ENCODE assay signal across 25 cellular contexts in the genomic region with DNA sequence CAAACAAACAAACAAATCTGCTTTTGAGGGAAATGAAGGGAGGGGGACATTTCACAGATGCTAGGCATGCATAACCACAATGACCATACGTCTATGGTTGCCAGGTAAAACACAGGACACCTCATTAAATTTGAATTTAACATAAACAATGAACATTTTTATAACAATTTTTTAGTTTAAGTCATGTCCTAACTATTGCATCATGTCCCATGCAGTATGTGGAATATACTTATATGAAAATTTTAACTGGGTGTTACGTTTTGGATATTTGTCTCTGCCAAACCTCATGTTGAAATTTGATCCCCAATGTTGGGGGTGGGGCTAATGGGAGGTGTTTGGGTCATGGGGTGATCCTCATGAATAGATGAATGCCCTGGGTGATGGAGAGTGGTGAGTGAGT. TPM values are rescaled to one million over a fixed set of nuclear protein-coding genes. Genes with fewer than 3 reads are reported as not detected.
DNase-seq lines count a peak whose midpoint lies in the region; ATAC-seq, FAIRE-seq and TF ChIP-seq lines count a peak whose summit lies in the region.
"Had no signal": no experiment of that assay in that cellular context is flagged by ENCODE, and none has a peak within 500 bp of the region (broad histone marks: within the 10 kb centered on the region; RNA-seq: fewer than 3 reads in every experiment).

No MANE protein-coding gene starts in this region.

- H3K9me3 ChIP-seq in IMR-90 (ENCODE audit: control insufficient read depth, insufficient read depth, low read length) (no peaks in the 10 kb centered on the region), H1 (ENCODE audit: insufficient read depth in 2 of 2, low read depth in 1 of 2, low read length in 1 of 2) (no peaks in the 10 kb centered on the region)
- H3K9me3 ChIP-seq: BLaER1 had no signal

- no peak for TF ChIP-seq RAD21 in IMR-90 (IDR thresholded peaks at IDR 0.05; ENCODE audit: low read length)
- no peak for TF ChIP-seq RAD21 in H1 (IDR thresholded peaks at IDR 0.05 in 1 of 2, conservative IDR thresholded peaks at IDR 0.05 in 1 of 2; ENCODE audit: low read depth in 2 of 2, low read length in 2 of 2)

- H3K4me3 ChIP-seq in IMR-90 (ENCODE audit: insufficient read depth, low read depth, low read length) = no peak overlapping the region
- H3K4me3 ChIP-seq in H1 (ENCODE audit: extremely low read depth in 1 of 4, insufficient read depth in 2 of 4, low read depth in 3 of 4, low read length in 4 of 4) = no peak overlapping the region
- H3K4me3 ChIP-seq: BLaER1, SK-N-MC had no signal

- CTCF ChIA-PET in IMR-90 (lab: Yijun Ruan, JAX) = no interaction called here
- CTCF ChIA-PET in H1 (lab: Charles Lee; ENCODE audit: partially characterized antibody) = interaction anchor here (1.2 kb wide), 1 partner anchor 10 kb away, joined by 4 read pairs; no protein-coding TSS in a partner anchor

- dilution Hi-C loops in IMR-90 (cut with HindIII; ENCODE audit: low sequenced_read_pairs, unreplicated experiment) = no loop called here

- DNase-seq in EH (ENCODE audit: low read depth) = peak; percentile 37
- no peak for DNase-seq in IMR-90
- no peak for DNase-seq in H1 (ENCODE audit: low read depth in 1 of 2, low spot score in 2 of 2)
- DNase-seq in iris pigment epithelial cell (ENCODE audit: low read depth) = peak; percentile 12
- DNase-seq in nucleus accumbens (lab: John Stamatoyannopoulos, UW) = no peak
- no peak for DNase-seq in GOT3 (lab: John Stamatoyannopoulos, UW)
- DNase-seq: CD4-positive, alpha-beta T cell; COR-L47; GF-D8; H9; KG1; NCI-H1048; NCI-H1417; NCI-H1694; NCI-H2081; NCI-H524; NCI-H774; SIG-M5 had no signal

- intact Hi-C loops in IMR-90 (cut with micrococcal nuclease) = no loop called here

- FAIRE-seq in H1 (lab: Jason Lieb, UNC) = no peak
- FAIRE-seq: A204.1, GM12891, HTR-8/SVneo, RCC 7860 had no signal

- no peak overlapping the region for H3K4ac ChIP-seq in IMR-90 (ENCODE audit: low read depth, low read length)
- H3K4ac ChIP-seq in H1 (replicated peaks; ENCODE audit: insufficient read length, low read depth, low read length) = no peak overlapping the region

- no peak overlapping the region for H3K4me2 ChIP-seq in IMR-90 (ENCODE audit: low read depth, low read length)
- no peak overlapping the region for H3K4me2 ChIP-seq in H1 (ENCODE audit: insufficient read depth in 1 of 2, low read depth in 2 of 2, low read length in 2 of 2)
- H3K4me2 ChIP-seq: BLaER1 had no signal

- no TSS peak for BruUV-seq in IMR-90 (replicated peaks; lab: Mats Ljungman, UMichigan)

- no peak overlapping the region for H2AFZ ChIP-seq in IMR-90 (replicated peaks; ENCODE audit: low read length, poor library complexity)
- no peak overlapping the region for H2AFZ ChIP-seq in H1 (ENCODE audit: low read length)

- H3K27me3 ChIP-seq in IMR-90 (ENCODE audit: control insufficient read depth, insufficient read depth, low read length) = peaks cover 13% of the 10 kb centered on the region
- H3K27me3 ChIP-seq in H1 (replicated peaks in 1 of 4; ENCODE audit: control insufficient read depth in 3 of 4, extremely low read depth in 1 of 4, insufficient read depth in 3 of 4, low read length in 3 of 4) = no peaks in the 10 kb centered on the region
- H3K27me3 ChIP-seq: BLaER1 had no signal

- H3K4me1 ChIP-seq in IMR-90 (ENCODE audit: control insufficient read depth, insufficient read depth, low read length) = no peaks in the 10 kb centered on the region
- peaks cover 0 to 11% (median 3%) of the 10 kb centered on the region in 4 experiments; a peak in 5 of 7 replicates for H3K4me1 ChIP-seq in H1 (replicated peaks in 1 of 4; ENCODE audit: control insufficient read depth in 3 of 4, insufficient read depth in 4 of 4, low read length in 3 of 4)
- H3K4me1 ChIP-seq: BLaER1 had no signal

- H3K9me1 ChIP-seq in IMR-90 (ENCODE audit: insufficient read depth, low read length) = no peaks in the 10 kb centered on the region

- H2BK120ac ChIP-seq in IMR-90 (ENCODE audit: low read depth, low read length) (no peak overlapping the region), H1 (replicated peaks; ENCODE audit: low read depth, low read length) (no peak overlapping the region)

- H4K20me1 ChIP-seq in IMR-90 (ENCODE audit: insufficient read depth, low read length) (no peaks in the 10 kb centered on the region), H1 (replicated peaks in 1 of 2; ENCODE audit: control insufficient read depth in 1 of 2, insufficient read depth in 2 of 2, low read length in 2 of 2) (no peaks in the 10 kb centered on the region)
- H4K20me1 ChIP-seq: BLaER1 had no signal

- no peaks in the 10 kb centered on the region for H3K36me3 ChIP-seq in IMR-90 (ENCODE audit: control insufficient read depth, insufficient read depth, low read length)
- no peaks in the 10 kb centered on the region for H3K36me3 ChIP-seq in H1 (ENCODE audit: control insufficient read depth in 2 of 4, insufficient read depth in 4 of 4, low read length in 3 of 4)
- H3K36me3 ChIP-seq: BLaER1 had no signal

- H4K5ac ChIP-seq in IMR-90 (ENCODE audit: low read depth, low read length) (no peak overlapping the region), H1 (ENCODE audit: insufficient read length, low read depth, low read length) (peak overlapping the region; percentile 36)

- H3K18ac ChIP-seq in IMR-90 (ENCODE audit: low read depth, low read length) (no peak overlapping the region), H1 (ENCODE audit: extremely low read depth, low read length) (peak overlapping the region; percentile 51; the same call in 1 of the 2 replicates)

- H3K9ac ChIP-seq in IMR-90 (ENCODE audit: low read depth, low read length) (no peak overlapping the region), H1 (replicated peaks in 1 of 4; ENCODE audit: extremely low read depth in 1 of 4, low read depth in 3 of 4, low read length in 3 of 4) (no peak overlapping the region)
- H3K9ac ChIP-seq: BLaER1 had no signal

- no peak overlapping the region for H2BK12ac ChIP-seq in H1 (ENCODE audit: low read depth, low read length)

- in situ Hi-C loops in IMR-90 (cut with MboI; ENCODE audit: low sequenced_read_pairs) = no loop called here

- TF ChIP-seq POLR2A in IMR-90 (IDR thresholded peaks at IDR 0.05; ENCODE audit: low read depth, low read length) (no peak), H1 (IDR thresholded peaks at IDR 0.05; ENCODE audit: control extremely low read depth in 1 of 2, low read depth in 2 of 2, low read length in 2 of 2) (no peak)

- H3K79me2 ChIP-seq in H1 (ENCODE audit: control insufficient read depth in 1 of 2, insufficient read depth in 2 of 2, low read length in 2 of 2) = no peaks in the 10 kb centered on the region

- POLR2A ChIA-PET in IMR-90 (lab: Charles Lee; ENCODE audit: unreplicated experiment) (no interaction called here), H1 (lab: Charles Lee; ENCODE audit: partially characterized antibody) (no interaction called here)

- H3K23ac ChIP-seq in IMR-90 (ENCODE audit: low read depth, low read length) = no peak overlapping the region
- no peak overlapping the region for H3K23ac ChIP-seq in H1 (ENCODE audit: insufficient read length)

- no peak overlapping the region for H2AK9ac ChIP-seq in IMR-90 (replicated peaks; ENCODE audit: low read depth, low read length, poor library complexity)

- no peak overlapping the region for H4K8ac ChIP-seq in IMR-90 (ENCODE audit: low read depth in 2 of 2, low read length in 2 of 2)
- H4K8ac ChIP-seq in H1 (ENCODE audit: extremely low read depth, insufficient read depth, low read length) = no peak overlapping the region

- TF ChIP-seq EP300 in H1 (IDR thresholded peaks at IDR 0.05; ENCODE audit: borderline replicate concordance in 1 of 2, low read depth in 2 of 2, low read length in 2 of 2) = no peak

- H2BK15ac ChIP-seq in IMR-90 (ENCODE audit: low read depth, low read length) (no peak overlapping the region), H1 (ENCODE audit: low read length) (no peak overlapping the region)

- H3K23me2 ChIP-seq in H1 (ENCODE audit: low read depth, low read length) = no peaks in the 10 kb centered on the region

- no peak overlapping the region for H2BK20ac ChIP-seq in IMR-90 (ENCODE audit: low read depth, low read length)
- no peak overlapping the region for H2BK20ac ChIP-seq in H1 (ENCODE audit: low read length)

- TF ChIP-seq CTCF in IMR-90 (conservative IDR thresholded peaks at IDR 0.05; ENCODE audit: low read depth, low read length) (no peak), H1 (IDR thresholded peaks at IDR 0.05; ENCODE audit: control extremely low read depth in 1 of 3, insufficient read depth in 1 of 3, low read depth in 1 of 3, low read length in 3 of 3) (no peak)

- H3K79me1 ChIP-seq in IMR-90 (ENCODE audit: low read depth in 1 of 2, low read length in 2 of 2) (no peaks in the 10 kb centered on the region), H1 (ENCODE audit: low read depth, low read length) (no peaks in the 10 kb centered on the region)

- no CpG with 5 or more reads among the region's 2 CpGs for WGBS in IMR-90 (ENCODE audit: extremely low coverage in 2 of 2, insufficient read length in 1 of 2), 2 experiments
- 77% methylated on average over 2 of the region's 2 CpGs; no CpG with 5 or more reads in 1 of the 2 experiments for WGBS in H1 (ENCODE audit: extremely low coverage in 1 of 2, insufficient coverage in 1 of 2, insufficient read length in 1 of 2, insufficient replicate concordance in 2 of 2, low coverage in 1 of 2, low lambda C conversion rate in 2 of 2, missing lambda C conversion rate in 1 of 2), 2 experiments

- H3K27ac ChIP-seq in IMR-90 (ENCODE audit: insufficient read depth, low read length) = no peak overlapping the region
- H3K27ac ChIP-seq in H1 (ENCODE audit: low read depth, low read length) = no peak overlapping the region
- H3K27ac ChIP-seq: BLaER1, SK-N-MC had no signal

- no peak overlapping the region for H2AK5ac ChIP-seq in IMR-90 (ENCODE audit: low read depth, low read length)
- no peak overlapping the region for H2AK5ac ChIP-seq in H1 (ENCODE audit: low read depth, low read length)

- ATAC-seq in IMR-90 (ENCODE audit: low read depth) = no peak
- no peak for ATAC-seq in GM18870 (IDR thresholded peaks at IDR 0.05; ENCODE audit: unreplicated experiment)

- H3K14ac ChIP-seq in IMR-90 (replicated peaks; ENCODE audit: low read depth, low read length) (no peak overlapping the region), H1 (ENCODE audit: insufficient read length) (no peak overlapping the region)

- no peak overlapping the region for H4K91ac ChIP-seq in IMR-90 (ENCODE audit: insufficient read depth, low read depth, low read length)
- H4K91ac ChIP-seq in H1 (replicated peaks; ENCODE audit: insufficient read length, low read length) = no peak overlapping the region

- no peak overlapping the region for H3K56ac ChIP-seq in IMR-90 (ENCODE audit: extremely low read depth, insufficient read depth, low read length)
- H3K56ac ChIP-seq in H1 (replicated peaks; ENCODE audit: insufficient read length, low read depth, low read length) = no peak overlapping the region

- H2BK5ac ChIP-seq in IMR-90 (ENCODE audit: low read depth, low read length, poor library complexity, severe bottlenecking) (no peak overlapping the region), H1 (ENCODE audit: low read depth, low read length) (0 out of 2 replicates have a peak overlapping the region, but pooled peaks have one; percentile 15)

RNA-seq across cellular contexts. Expression of gene ZBTB18, which starts 31.0 kb away (rescaled TPM):
- 14.7 and 16.0 TPM in 2 replicates for total RNA-seq in IMR-90 (2012; rRNA removed)
- polyA plus RNA-seq in IMR-90 (2012; rRNA removed) = 10.0 and 10.3 TPM in 2 replicates
- polyA plus RNA-seq in IMR-90 (2012; cell fraction: cytosol; rRNA removed) = 5.8 and 6.4 TPM in 2 replicates
- 15.5 and 19.3 TPM in 2 replicates for polyA plus RNA-seq in IMR-90 (2012; cell fraction: nucleus; rRNA removed; ENCODE audit: low replicate concordance)
- 14.0 and 14.4 TPM in 2 replicates for total RNA-seq in H1 (2021; fragmentation: NEBNext Ultra II Directional; extraction: Animal tissue kit (Norgen Biotek cat#: 25700))
- 8.2 and 8.5 TPM in 2 replicates for polyA plus RNA-seq in H1 (2011; rRNA removed)
- 8.6 TPM for polyA plus RNA-seq in H1 (2011; cell fraction: cytosol; rRNA removed)
- 17.3 TPM for polyA plus RNA-seq in H1 (2011; cell fraction: nucleus; rRNA removed)
- polyA plus RNA-seq in H1 (2012, experiment 1 of 2) = 7.3 to 9.6 TPM (median 8.3 TPM) in 4 replicates
- 2.0 TPM for polyA plus RNA-seq in H1 (2012, experiment 2 of 2)
- polyA plus RNA-seq in H1 (2013, experiment 1 of 2) = 7.5 TPM
- 7.2 TPM for polyA plus RNA-seq in H1 (2013, experiment 2 of 2)
- polyA minus RNA-seq in H1 (2011; rRNA and poly(A)+ RNA removed) = 14.2 and 15.0 TPM in 2 replicates
- 11.5 TPM for polyA minus RNA-seq in H1 (2011; cell fraction: cytosol; rRNA and poly(A)+ RNA removed)
- 8.1 TPM for polyA minus RNA-seq in H1 (2011; cell fraction: nucleus; rRNA and poly(A)+ RNA removed)

Comparison
In these comparisons a context has a peak if more than half of its experiments do, and no peak if none do; other contexts are left out.
1. DNase-seq: peak in EH (single experiment) and iris pigment epithelial cell (single experiment); none in IMR-90 (single experiment), H1 (0 of 2), nucleus accumbens (0 of 56) and GOT3 (single experiment).